ENCODE assay signal across 11 cellular contexts in genomic region chr1:229001467-229001866, GRCh38.
"Had no signal": no experiment of that assay in that cellular context is flagged by ENCODE, and none has a peak within 500 bp of the region (broad histone marks: within the 10 kb centered on the region; RNA-seq: fewer than 3 reads in every experiment).

No MANE protein-coding gene starts in this region.

- DNase-seq: activated effector memory CD4-positive, alpha-beta T cell treated with anti-CD3 and anti-CD28 coated beads, Interleukin-2, amount 50 U/mL, for 16 hours; activated naive CD8-positive, alpha-beta T cell treated with anti-CD3 and anti-CD28 coated beads for 36 hours; activated T-cell treated with anti-CD3 and anti-CD28 coated beads, Interleukin-2, amount 50 U/mL, for 24 hours; brain microvascular endothelial cell; immature natural killer cell; sigmoid colon; stimulated activated CD4-positive, alpha-beta T cell treated with anti-CD3 and anti-CD28 coated beads, Interleukin-12 subunit alpha, Interleukin-12 subunit beta, amount 100 ng/mL, for 4 hours; stimulated activated naive CD4-positive, alpha-beta T cell treated with Interleukin-2 at 50 U/mL for 16 hours had no signal

- H3K27ac Mint-ChIP-seq: activated naive CD8-positive, alpha-beta T cell treated with anti-CD3 and anti-CD28 coated beads for 36 hours; activated T-cell treated with anti-CD3 and anti-CD28 coated beads, Interleukin-2, amount 50 U/mL, for 24 hours; immature natural killer cell had no signal

- H3K36me3 Mint-ChIP-seq: activated naive CD8-positive, alpha-beta T cell treated with anti-CD3 and anti-CD28 coated beads for 36 hours; immature natural killer cell had no signal

- H3K9me3 Mint-ChIP-seq: activated naive CD8-positive, alpha-beta T cell treated with anti-CD3 and anti-CD28 coated beads for 36 hours; activated T-cell treated with anti-CD3 and anti-CD28 coated beads, Interleukin-2, amount 50 U/mL, for 24 hours; immature natural killer cell; nephron had no signal

- H3K4me3 Mint-ChIP-seq: activated naive CD8-positive, alpha-beta T cell treated with anti-CD3 and anti-CD28 coated beads for 36 hours; activated T-cell treated with anti-CD3 and anti-CD28 coated beads, Interleukin-2, amount 50 U/mL, for 24 hours; immature natural killer cell; nephron had no signal

- H3K27me3 Mint-ChIP-seq: activated naive CD8-positive, alpha-beta T cell treated with anti-CD3 and anti-CD28 coated beads for 36 hours; activated T-cell treated with anti-CD3 and anti-CD28 coated beads, Interleukin-2, amount 50 U/mL, for 24 hours had no signal

- H3K4me3 ChIP-seq: esophagus muscularis mucosa, sigmoid colon, suprapubic skin had no signal
